ENCODE assay signal across 2 cellular contexts in genomic region chr9:136756134-136756438, GRCh38.
TF ChIP-seq lines count a peak whose summit lies in the region.

No MANE protein-coding gene starts in this region.

TF ChIP-seq in HEK293, 187 proteins besides CTCF, POLR2A, EP300 and RAD21:
- peak; percentile 84 for TF ChIP-seq SETDB1 (IDR thresholded peaks at IDR 0.05; ENCODE audit: insufficient read length, low read length)
- no peak for TF ChIP-seq ZNF311 (tag by site-specific recombination; IDR thresholded peaks at IDR 0.05; ENCODE audit: borderline replicate concordance)
- no peak for TF ChIP-seq ZBTB48 (tag by site-specific recombination; IDR thresholded peaks at IDR 0.05)
TF ChIP-seq in HEK293: peak in this region for 1.

TF ChIP-seq in H1, 55 proteins besides CTCF, POLR2A, EP300 and RAD21:
- TF ChIP-seq CBX8 (IDR thresholded peaks at IDR 0.05; ENCODE audit: borderline replicate concordance, low read depth, low read length) (no peak), HDAC2 (IDR thresholded peaks at IDR 0.05; ENCODE audit: borderline replicate concordance in 1 of 2, low read depth in 2 of 2, low read length in 2 of 2) (peak in 1 of 2 experiments; percentile 98; a peak in 1 of 4 replicates), KDM1A (IDR thresholded peaks at IDR 0.05; ENCODE audit: borderline replicate concordance, low read length) (peak; percentile 66; the same call in 1 of the 2 replicates)
